In the genomic region with DNA sequence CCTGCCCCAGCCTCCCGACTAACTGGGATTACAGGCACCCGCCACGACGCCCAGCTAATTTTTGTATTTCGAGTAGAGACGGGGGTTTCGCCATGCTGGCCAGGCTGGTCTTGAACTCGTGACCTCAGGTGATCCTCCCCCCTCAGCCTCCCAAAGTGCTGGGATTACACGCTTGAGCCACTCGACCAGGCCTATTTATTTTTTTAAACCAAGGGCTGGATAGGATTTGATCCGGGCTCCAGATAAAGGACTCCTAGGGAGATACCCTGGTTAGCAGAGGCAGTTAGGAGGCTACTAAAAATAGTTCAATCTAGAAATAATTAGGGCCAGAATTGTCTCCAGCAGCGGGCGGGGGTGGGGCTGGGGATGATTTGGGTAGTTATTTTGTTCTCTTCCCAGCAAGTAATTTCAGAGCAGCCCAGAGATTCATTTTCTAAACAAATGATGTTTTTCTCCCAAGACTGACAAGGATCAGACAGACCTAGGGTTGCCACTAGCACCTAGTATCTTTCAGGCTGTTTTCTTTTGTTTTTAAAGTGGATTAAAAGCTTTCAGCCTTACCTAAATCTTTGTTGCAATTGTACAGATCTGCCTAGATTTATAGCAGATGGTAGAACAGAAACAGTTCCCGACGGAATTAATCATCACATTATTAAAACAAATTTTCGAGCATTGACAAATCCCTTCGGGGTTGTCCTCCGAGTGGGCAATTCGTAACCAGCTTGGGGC, we compare ENCODE assay signal across 8 cellular contexts. TPM values are rescaled to one million over a fixed set of nuclear protein-coding genes. Genes with fewer than 3 reads are reported as not detected.
A peak's percentile ranks its signal among the peaks of the same experiment; 100 is the strongest.
DNase-seq lines count a peak whose midpoint lies in the region; ATAC-seq, FAIRE-seq and TF ChIP-seq lines count a peak whose summit lies in the region.

No MANE protein-coding gene starts in this region.

- no peak for ATAC-seq in GM19455 (IDR thresholded peaks at IDR 0.05; ENCODE audit: unreplicated experiment)
- ATAC-seq in HG03442 (IDR thresholded peaks at IDR 0.05; ENCODE audit: unreplicated experiment) = no peak

- peak overlapping the region; percentile 93 to 99 (median 98) for H3K4me3 ChIP-seq in tibial nerve

- H3K4me1 Mint-ChIP-seq in activated naive CD8-positive, alpha-beta T cell treated with anti-CD3 and anti-CD28 coated beads for 36 hours = peaks cover 32% of the 10 kb centered on the region

- H3K27ac Mint-ChIP-seq in activated naive CD8-positive, alpha-beta T cell treated with anti-CD3 and anti-CD28 coated beads for 36 hours = peak overlapping the region; percentile 99

- no peak for TF ChIP-seq EP300 in tibial nerve (IDR thresholded peaks at IDR 0.05)

- H3K27ac ChIP-seq in 22Rv1 = peak overlapping the region; percentile 77
- peak overlapping the region; percentile 82 to 96 (median 92) for H3K27ac ChIP-seq in tibial nerve

- H3K27me3 Mint-ChIP-seq in activated naive CD8-positive, alpha-beta T cell treated with anti-CD3 and anti-CD28 coated beads for 36 hours = peaks cover 7% of the 10 kb centered on the region

- H3K36me3 ChIP-seq in tibial nerve = no peaks in the 10 kb centered on the region

- TF ChIP-seq CTCF in 22Rv1 (IDR thresholded peaks at IDR 0.05) = no peak
- TF ChIP-seq CTCF in tibial nerve (IDR thresholded peaks at IDR 0.05) = no peak

- H3K36me3 Mint-ChIP-seq in activated naive CD8-positive, alpha-beta T cell treated with anti-CD3 and anti-CD28 coated beads for 36 hours = peaks cover 14% of the 10 kb centered on the region

- TF ChIP-seq POLR2A in GM12892 (IDR thresholded peaks at IDR 0.05; ENCODE audit: low read depth, low read length) = no peak
- no peak for TF ChIP-seq POLR2A in tibial nerve (IDR thresholded peaks at IDR 0.05)

- 42 to 46% methylated on average over 19 of the region's 19 CpGs for WGBS in tibial nerve, 2 donors

- H3K9me3 Mint-ChIP-seq in activated naive CD8-positive, alpha-beta T cell treated with anti-CD3 and anti-CD28 coated beads for 36 hours = no peaks in the 10 kb centered on the region

- H3K4me3 Mint-ChIP-seq in activated naive CD8-positive, alpha-beta T cell treated with anti-CD3 and anti-CD28 coated beads for 36 hours = peak overlapping the region; percentile 95

- H3K9me3 ChIP-seq in tibial nerve = no peaks in the 10 kb centered on the region

- peaks cover 0 to 37% (median 17%) of the 10 kb centered on the region in 4 donors for H3K4me1 ChIP-seq in tibial nerve

- DNase-seq in GM12892 (ENCODE audit: insufficient read length) (no peak), kidney glomerular epithelial cell (lab: John Stamatoyannopoulos, UW) (peak; percentile 57), tibial nerve (ENCODE audit: low spot score in 2 of 2) (no peak), hypothalamus (lab: John Stamatoyannopoulos, UW) (no peak)
- DNase-seq in activated naive CD8-positive, alpha-beta T cell treated with anti-CD3 and anti-CD28 coated beads for 36 hours = no peak

- peak; percentile 58 for FAIRE-seq in GM12892 (lab: Jason Lieb, UNC)

- H3K27me3 ChIP-seq in tibial nerve = peaks cover 0 to 7% of the 10 kb centered on the region in 2 donors

RNA-seq across cellular contexts. Expression of a gene that starts 0.9 kb away (rescaled TPM):
- 55.8 TPM for polyA plus RNA-seq in GM12892 (2012; ENCODE audit: missing spikeins)
- 10 to 100 TPM; 75.6 to 76.5 TPM for total RNA-seq in activated naive CD8-positive, alpha-beta T cell treated with anti-CD3 and anti-CD28 coated beads for 36 hours
- total RNA-seq in tibial nerve = 10 to 100 TPM; 31.0 to 41.4 (median 33.4) TPM
